In the genomic region with DNA sequence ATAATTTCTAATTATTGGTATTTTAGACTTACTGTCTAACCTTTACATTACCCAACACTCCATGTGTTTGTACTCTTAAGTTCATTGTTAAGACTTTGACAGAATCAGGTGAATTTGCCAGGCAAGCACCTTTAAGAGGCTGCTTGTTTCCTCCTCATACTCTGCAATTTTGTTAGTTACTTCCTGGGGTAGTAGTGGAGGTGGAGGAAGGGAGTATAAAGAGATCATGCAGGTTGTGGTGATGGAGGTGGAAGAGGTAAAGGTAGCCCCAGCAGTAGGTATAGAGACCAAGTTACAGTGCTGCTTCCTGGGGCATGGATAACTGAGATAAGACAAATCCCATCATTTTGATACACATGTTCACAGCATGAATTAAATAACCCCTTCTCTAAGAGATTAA, we compare ENCODE assay signal across 1 cellular context.
TF ChIP-seq lines count a peak whose summit lies in the region.

No MANE protein-coding gene starts in this region.

TF ChIP-seq in HEK293T, 16 proteins besides CTCF, POLR2A, EP300 and RAD21 (continued from another document):
- TF ChIP-seq TARDBP (IDR thresholded peaks at IDR 0.05) (no peak), FOXK2 (IDR thresholded peaks at IDR 0.05) (no peak), FOXM1 (IDR thresholded peaks at IDR 0.05; ENCODE audit: borderline replicate concordance) (no peak), BHLHE40 (IDR thresholded peaks at IDR 0.05; ENCODE audit: borderline replicate concordance) (no peak), HDGF (IDR thresholded peaks at IDR 0.05; ENCODE audit: borderline replicate concordance) (no peak), SP1 (IDR thresholded peaks at IDR 0.05) (no peak)
- TF ChIP-seq, protein P1, sequence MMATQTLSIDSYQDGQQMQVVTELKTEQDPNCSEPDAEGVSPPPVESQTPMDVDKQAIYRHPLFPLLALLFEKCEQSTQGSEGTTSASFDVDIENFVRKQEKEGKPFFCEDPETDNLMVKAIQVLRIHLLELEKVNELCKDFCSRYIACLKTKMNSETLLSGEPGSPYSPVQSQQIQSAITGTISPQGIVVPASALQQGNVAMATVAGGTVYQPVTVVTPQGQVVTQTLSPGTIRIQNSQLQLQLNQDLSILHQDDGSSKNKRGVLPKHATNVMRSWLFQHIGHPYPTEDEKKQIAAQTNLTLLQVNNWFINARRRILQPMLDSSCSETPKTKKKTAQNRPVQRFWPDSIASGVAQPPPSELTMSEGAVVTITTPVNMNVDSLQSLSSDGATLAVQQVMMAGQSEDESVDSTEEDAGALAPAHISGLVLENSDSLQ (IDR thresholded peaks at IDR 0.05), result no peak
TF ChIP-seq in HEK293T: peak in this region for 0.
